ENCODE assay signal across 13 cellular contexts in the genomic region with DNA sequence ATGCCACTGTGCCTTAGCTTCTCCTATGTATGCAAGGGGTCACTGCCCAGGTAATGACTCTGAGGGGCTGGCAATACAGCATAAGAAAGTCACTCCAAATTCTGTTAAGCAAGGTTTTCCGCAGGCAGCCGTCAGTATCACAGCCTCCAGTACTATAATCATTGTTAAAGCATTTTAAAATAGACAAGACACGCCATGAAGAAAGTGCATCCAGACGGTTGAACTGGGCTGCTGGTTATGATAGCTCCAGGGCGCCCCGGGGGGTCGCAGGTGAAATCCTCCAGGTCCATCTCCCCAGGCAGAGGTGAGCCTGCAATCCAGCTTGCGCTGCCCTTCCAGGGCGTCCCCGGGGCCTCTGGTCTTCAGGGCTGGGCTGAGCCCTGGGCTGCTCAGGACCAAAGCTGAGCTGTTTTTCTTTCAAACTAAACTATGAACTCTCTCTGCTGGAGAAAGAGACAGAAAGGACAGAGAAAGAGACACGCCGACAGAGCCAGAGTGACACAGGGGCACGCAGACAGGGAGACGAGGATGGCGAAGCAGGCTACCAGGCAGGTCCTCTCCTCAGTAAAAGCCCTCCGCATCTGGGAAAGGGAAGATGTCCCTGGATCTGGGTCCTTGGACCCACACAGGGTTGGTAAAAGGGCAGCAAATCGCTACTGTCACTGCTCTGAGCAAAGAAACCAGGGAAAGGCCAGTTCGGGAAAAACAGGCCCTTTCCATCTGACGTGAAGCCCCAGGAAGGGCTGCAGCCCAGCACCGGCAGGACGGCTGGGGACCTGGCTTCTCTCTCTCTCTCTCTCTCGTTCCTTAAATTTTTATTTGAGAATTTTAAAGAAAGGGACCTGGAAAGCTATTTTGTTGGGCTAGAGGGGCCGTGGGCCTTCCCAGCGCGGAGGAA. TPM values are rescaled to one million over a fixed set of nuclear protein-coding genes. Genes with fewer than 3 reads are reported as not detected.
DNase-seq lines count a peak whose midpoint lies in the region; ATAC-seq and TF ChIP-seq lines count a peak whose summit lies in the region.
"Had no signal": no experiment of that assay in that cellular context is flagged by ENCODE, and none has a peak within 500 bp of the region (broad histone marks: within the 10 kb centered on the region; RNA-seq: fewer than 3 reads in every experiment).

No MANE protein-coding gene starts in this region.

- no peaks in the 10 kb centered on the region for H3K9me3 ChIP-seq in NT2/D1 (ENCODE audit: insufficient read depth, low read length)
- H3K9me3 ChIP-seq in gastroesophageal sphincter = no peaks in the 10 kb centered on the region
- H3K9me3 ChIP-seq in psoas muscle = no peaks in the 10 kb centered on the region
- H3K9me3 ChIP-seq: BE2C had no signal

- DNase-seq in ELF-1 (ENCODE audit: low read depth, low spot score) = peak; percentile 40
- DNase-seq in NT2/D1 (ENCODE audit: low read depth, low spot score) = no peak
- DNase-seq in skeletal muscle cell (ENCODE audit: low read depth) = no peak
- DNase-seq in stimulated activated CD8-positive, alpha-beta memory T cell treated with anti-CD3 and anti-CD28 coated beads, Interleukin-4, amount 100 ng/mL, for 48 hours = no peak
- DNase-seq in activated CD8-positive, alpha-beta memory T cell treated with anti-CD3 and anti-CD28 coated beads, Interleukin-2, amount 50 U/mL, for 48 hours = no peak
- no peak for DNase-seq in psoas muscle
- DNase-seq in DMS79 (lab: John Stamatoyannopoulos, UW) = no peak
- DNase-seq: activated CD8-positive, alpha-beta T cell treated with anti-CD3 and anti-CD28 coated beads for 36 hours; activated naive CD4-positive, alpha-beta T cell treated with Interleukin-2 at 50 U/mL for 16 hours; BE2C; central memory CD4-positive, alpha-beta T cell; DMS79 treated with DMSO at 0.1 percent for 48 hours had no signal

- no peak for TF ChIP-seq POLR2A in gastroesophageal sphincter (IDR thresholded peaks at IDR 0.05)

- peaks cover 74% of the 10 kb centered on the region for H3K27me3 ChIP-seq in NT2/D1 (ENCODE audit: insufficient read depth, insufficient read length)
- H3K27me3 ChIP-seq in gastroesophageal sphincter = peaks cover 56% of the 10 kb centered on the region
- peaks cover 9 to 88% (median 30%) of the 10 kb centered on the region in 3 donors for H3K27me3 ChIP-seq in psoas muscle (ENCODE audit: insufficient read depth in 3 of 3, low read length in 2 of 3)

- no peak for TF ChIP-seq CTCF in gastroesophageal sphincter (IDR thresholded peaks at IDR 0.05)
- TF ChIP-seq CTCF in psoas muscle (IDR thresholded peaks at IDR 0.05) = no peak

- H3K27ac ChIP-seq in gastroesophageal sphincter (peak overlapping the region in 3 of 4 donors; percentile 85 to 90 (median 89)), psoas muscle (no peak overlapping the region)

- H3K4me3 ChIP-seq in NT2/D1 (ENCODE audit: insufficient read length, low read depth) = peak overlapping the region; percentile 80
- peak overlapping the region in 1 of 2 donors; percentile 78 for H3K4me3 ChIP-seq in gastroesophageal sphincter
- peak overlapping the region; percentile 83 for H3K4me3 ChIP-seq in skeletal muscle cell (ENCODE audit: low read depth, low read length)
- no peak overlapping the region for H3K4me3 ChIP-seq in psoas muscle

- no peak for TF ChIP-seq EP300 in gastroesophageal sphincter (IDR thresholded peaks at IDR 0.05)

- 72 to 92% methylated on average over 7 to 10 of the region's 25 CpGs for WGBS in gastroesophageal sphincter (ENCODE audit: low coverage in 1 of 2), 2 donors
- 56 to 62% (median 58%) methylated on average over 25 of the region's 25 CpGs for WGBS in psoas muscle, 3 donors

- H3K4me1 ChIP-seq in NT2/D1 (ENCODE audit: insufficient read depth, insufficient read length) (peaks cover 5% of the 10 kb centered on the region), gastroesophageal sphincter (peaks cover 0 to 49% (median 0%) of the 10 kb centered on the region in 3 donors), psoas muscle (peaks cover 3% of the 10 kb centered on the region)
- H3K4me1 ChIP-seq: BE2C had no signal

- no peaks in the 10 kb centered on the region for H3K36me3 ChIP-seq in NT2/D1 (ENCODE audit: insufficient read depth, insufficient read length, low read length)
- H3K36me3 ChIP-seq in gastroesophageal sphincter = no peaks in the 10 kb centered on the region
- H3K36me3 ChIP-seq in psoas muscle (ENCODE audit: insufficient read depth in 1 of 2, low read depth in 1 of 2) = no peaks in the 10 kb centered on the region
- H3K36me3 ChIP-seq: BE2C had no signal

- peak overlapping the region; percentile 79 for H3K9ac ChIP-seq in NT2/D1 (ENCODE audit: insufficient read length, low read depth)

- no peak for ATAC-seq in gastroesophageal sphincter
- no peak for ATAC-seq in psoas muscle
- ATAC-seq: activated CD8-positive, alpha-beta T cell treated with anti-CD3 and anti-CD28 coated beads for 36 hours had no signal

- intact Hi-C loops in psoas muscle (cut with DNase I) = no loop called here

RNA-seq across cellular contexts. Expression of a gene that starts 2.1 kb away (rescaled TPM):
- 10 to 100 TPM; 17.7 to 69.6 (median 45.2) TPM for total RNA-seq in gastroesophageal sphincter
- 1 to 10 TPM in 1 of 4 donors, under 1 TPM in 3; 0.58 to 1.2 (median 0.85) TPM for total RNA-seq in psoas muscle
- polyA plus RNA-seq in psoas muscle = 1 to 10 TPM in 1 of 3 donors, under 1 TPM in 2; 0.67 to 1.0 (median 0.90) TPM
- total RNA-seq: activated CD8-positive, alpha-beta T cell treated with anti-CD3 and anti-CD28 coated beads for 36 hours had no signal

Comparison
In these comparisons a context has a peak if more than half of its experiments do, and no peak if none do; other contexts are left out.
1. RNA of a gene that starts 2.1 kb away (total RNA-seq): 17.7 to 69.6 TPM in gastroesophageal sphincter; 0.58 to 1.2 TPM in psoas muscle; every median in the first group is over 4 times any median in the second.